Comparison of ENCODE assay signal across 10 cellular contexts in genomic region chr18:26575865-26576217, GRCh38. TPM values are rescaled to one million over a fixed set of nuclear protein-coding genes. Genes with fewer than 3 reads are reported as not detected.
DNase-seq lines count a peak whose midpoint lies in the region; ATAC-seq and TF ChIP-seq lines count a peak whose summit lies in the region.
"Had no signal": no experiment of that assay in that cellular context is flagged by ENCODE, and none has a peak within 500 bp of the region (broad histone marks: within the 10 kb centered on the region; RNA-seq: fewer than 3 reads in every experiment).

No MANE protein-coding gene starts in this region.

- no peak overlapping the region for H2BK120ac ChIP-seq in IMR-90 (ENCODE audit: low read depth, low read length)

- H3K27me3 ChIP-seq in IMR-90 (ENCODE audit: control insufficient read depth, insufficient read depth, low read length) (peaks cover 19% of the 10 kb centered on the region), mammary epithelial cell (ENCODE audit: insufficient read depth, low read length) (no peaks in the 10 kb centered on the region)
- H3K27me3 ChIP-seq in naive thymus-derived CD4-positive, alpha-beta T cell (ENCODE audit: control insufficient read depth in 2 of 2, insufficient read depth in 2 of 2, low read length in 2 of 2) = peaks cover 4 to 8% of the 10 kb centered on the region in 2 donors

- H3K9me3 Mint-ChIP-seq in naive thymus-derived CD4-positive, alpha-beta T cell = no peaks in the 10 kb centered on the region
- no peaks in the 10 kb centered on the region for H3K9me3 Mint-ChIP-seq in activated CD4-positive, alpha-beta T cell treated with anti-CD3 and anti-CD28 coated beads, Interleukin-2, amount 10 ng/mL, durations not matched to agents 24 days and 14 days

- no peak overlapping the region for H4K91ac ChIP-seq in IMR-90 (ENCODE audit: insufficient read depth, low read depth, low read length)

- H3K4me1 ChIP-seq in IMR-90 (ENCODE audit: control insufficient read depth, insufficient read depth, low read length) (no peaks in the 10 kb centered on the region), mammary epithelial cell (ENCODE audit: insufficient read depth, low read length) (peaks cover 28% of the 10 kb centered on the region)
- no peaks in the 10 kb centered on the region for H3K4me1 ChIP-seq in naive thymus-derived CD4-positive, alpha-beta T cell (ENCODE audit: control insufficient read depth in 2 of 2, insufficient read depth in 2 of 2, low read length in 2 of 2)

- H3K79me1 ChIP-seq in IMR-90 (ENCODE audit: low read depth in 1 of 2, low read length in 2 of 2) = no peaks in the 10 kb centered on the region

- H2BK20ac ChIP-seq in IMR-90 (ENCODE audit: low read depth, low read length) = no peak overlapping the region

- no peak for TF ChIP-seq RAD21 in IMR-90 (IDR thresholded peaks at IDR 0.05; ENCODE audit: low read length)

- H3K9ac ChIP-seq in IMR-90 (ENCODE audit: low read depth, low read length) = no peak overlapping the region
- H3K9ac ChIP-seq in mammary epithelial cell (ENCODE audit: insufficient read depth, low read length) = peak overlapping the region; percentile 79

- DNase-seq in Ammon's horn (ENCODE audit: low spot score) = peak; percentile 4
- DNase-seq in IMR-90 = no peak
- DNase-seq in mammary epithelial cell = no peak
- no peak for DNase-seq in naive thymus-derived CD4-positive, alpha-beta T cell
- DNase-seq in SKM-1 (lab: John Stamatoyannopoulos, UW; ENCODE audit: unreplicated experiment) = no peak
- no peak for DNase-seq in activated CD4-positive, alpha-beta T cell treated with anti-CD3 and anti-CD28 coated beads, Interleukin-2, amount 10 ng/mL, durations not matched to agents 24 days and 14 days
- DNase-seq: amniotic stem cell, NCI-H1436 had no signal

- no peaks in the 10 kb centered on the region for H3K9me1 ChIP-seq in IMR-90 (ENCODE audit: insufficient read depth, low read length)

- H3K56ac ChIP-seq in IMR-90 (ENCODE audit: extremely low read depth, insufficient read depth, low read length) = no peak overlapping the region

- CTCF ChIA-PET in IMR-90 (lab: Yijun Ruan, JAX) (no interaction called here), mammary epithelial cell (lab: Charles Lee; ENCODE audit: low non-redundant PET) (no interaction called here)
- CTCF ChIA-PET in naive thymus-derived CD4-positive, alpha-beta T cell (lab: Charles Lee) = no interaction called here

- no peaks in the 10 kb centered on the region for H3K79me2 ChIP-seq in mammary epithelial cell (ENCODE audit: insufficient read depth, low read length)

- peak overlapping the region in 6 of 10 donors; percentile 5 to 72 (median 47) for H3K4me3 Mint-ChIP-seq in naive thymus-derived CD4-positive, alpha-beta T cell
- no peak overlapping the region for H3K4me3 Mint-ChIP-seq in activated CD4-positive, alpha-beta T cell treated with anti-CD3 and anti-CD28 coated beads, Interleukin-2, amount 10 ng/mL, durations not matched to agents 24 days and 14 days

- no peak overlapping the region for H2AK9ac ChIP-seq in IMR-90 (replicated peaks; ENCODE audit: low read depth, low read length, poor library complexity)

- H3K4me3 ChIP-seq in IMR-90 (ENCODE audit: insufficient read depth, low read depth, low read length) (no peak overlapping the region), mammary epithelial cell (replicated peaks in 1 of 3; ENCODE audit: insufficient read depth in 1 of 3, low read depth in 2 of 3, low read length in 3 of 3) (peak overlapping the region in 1 of 3 experiments; percentile 48)
- no peak overlapping the region for H3K4me3 ChIP-seq in naive thymus-derived CD4-positive, alpha-beta T cell (ENCODE audit: low read length)

- H3K9me3 ChIP-seq in IMR-90 (ENCODE audit: control insufficient read depth, insufficient read depth, low read length) (no peaks in the 10 kb centered on the region), mammary epithelial cell (replicated peaks; ENCODE audit: insufficient read depth, low read length) (no peaks in the 10 kb centered on the region)
- H3K9me3 ChIP-seq in naive thymus-derived CD4-positive, alpha-beta T cell (ENCODE audit: control insufficient read depth in 2 of 3, low read length in 3 of 3) = no peaks in the 10 kb centered on the region

- no peak for TF ChIP-seq POLR2A in IMR-90 (IDR thresholded peaks at IDR 0.05; ENCODE audit: low read depth, low read length)

- H4K8ac ChIP-seq in IMR-90 (ENCODE audit: low read depth in 2 of 2, low read length in 2 of 2) = no peak overlapping the region

- H4K5ac ChIP-seq in IMR-90 (ENCODE audit: low read depth, low read length) = no peak overlapping the region

- no peak overlapping the region for H2BK15ac ChIP-seq in IMR-90 (ENCODE audit: low read depth, low read length)

- no peak overlapping the region for H2AK5ac ChIP-seq in IMR-90 (ENCODE audit: low read depth, low read length)

- H3K23ac ChIP-seq in IMR-90 (ENCODE audit: low read depth, low read length) = no peak overlapping the region

- H3K36me3 Mint-ChIP-seq in naive thymus-derived CD4-positive, alpha-beta T cell = no peaks in the 10 kb centered on the region
- H3K36me3 Mint-ChIP-seq in activated CD4-positive, alpha-beta T cell treated with anti-CD3 and anti-CD28 coated beads, Interleukin-2, amount 10 ng/mL, durations not matched to agents 24 days and 14 days (ENCODE audit: low read depth) = no peaks in the 10 kb centered on the region

- dilution Hi-C loops in IMR-90 (cut with HindIII; ENCODE audit: low sequenced_read_pairs, unreplicated experiment) (no loop called here), mammary epithelial cell (cut with HindIII; ENCODE audit: low sequenced_read_pairs) (no loop called here)

- WGBS in IMR-90 (ENCODE audit: extremely low coverage in 2 of 2, insufficient read length in 1 of 2), 2 experiments = no CpG with 5 or more reads among the region's 8 CpGs
- 28% methylated on average over 8 of the region's 8 CpGs for WGBS in mammary epithelial cell (ENCODE audit: low coverage, missing lambda C conversion rate)

- H3K27ac ChIP-seq in IMR-90 (ENCODE audit: insufficient read depth, low read length) (no peak overlapping the region), mammary epithelial cell (ENCODE audit: insufficient read depth, low read depth, low read length) (peak overlapping the region; percentile 84)
- H3K27ac ChIP-seq in naive thymus-derived CD4-positive, alpha-beta T cell (ENCODE audit: low read depth, low read length) = no peak overlapping the region

- no peak overlapping the region for H2BK5ac ChIP-seq in IMR-90 (ENCODE audit: low read depth, low read length, poor library complexity, severe bottlenecking)

- no peak overlapping the region for H3K4ac ChIP-seq in IMR-90 (ENCODE audit: low read depth, low read length)

- in situ Hi-C loops in IMR-90 (cut with MboI; ENCODE audit: low sequenced_read_pairs) (no loop called here), mammary epithelial cell (cut with MboI; ENCODE audit: low sequenced_read_pairs in 2 of 2) (no loop called here)

- H3K4me1 Mint-ChIP-seq in naive thymus-derived CD4-positive, alpha-beta T cell = peaks cover 2 to 16% (median 13%) of the 10 kb centered on the region in 7 donors
- peaks cover 2% of the 10 kb centered on the region for H3K4me1 Mint-ChIP-seq in activated CD4-positive, alpha-beta T cell treated with anti-CD3 and anti-CD28 coated beads, Interleukin-2, amount 10 ng/mL, durations not matched to agents 24 days and 14 days

- POLR2A ChIA-PET in IMR-90 (lab: Charles Lee; ENCODE audit: unreplicated experiment) = no interaction called here
- POLR2A ChIA-PET in naive thymus-derived CD4-positive, alpha-beta T cell (lab: Charles Lee) = interaction anchor here (0.8 kb wide), 1 partner anchor 11 kb away, joined by 3 read pairs; no protein-coding TSS in a partner anchor

- H3K4me2 ChIP-seq in IMR-90 (ENCODE audit: low read depth, low read length) (peak overlapping the region; percentile 36; the same call in 1 of the 2 replicates), mammary epithelial cell (ENCODE audit: insufficient read depth, low read depth, low read length) (peak overlapping the region; percentile 84)

- no peak overlapping the region for H3K14ac ChIP-seq in IMR-90 (replicated peaks; ENCODE audit: low read depth, low read length)

- TF ChIP-seq CTCF in IMR-90 (conservative IDR thresholded peaks at IDR 0.05; ENCODE audit: low read depth, low read length) (no peak), mammary epithelial cell (conservative IDR thresholded peaks at IDR 0.05 in 1 of 2, IDR thresholded peaks at IDR 0.05 in 1 of 2; ENCODE audit: extremely low read depth in 1 of 2, insufficient read depth in 1 of 2, low read depth in 1 of 2, low read length in 2 of 2) (no peak)

- H3K36me3 ChIP-seq in IMR-90 (ENCODE audit: control insufficient read depth, insufficient read depth, low read length) (no peaks in the 10 kb centered on the region), mammary epithelial cell (ENCODE audit: insufficient read depth, low read length) (no peaks in the 10 kb centered on the region)
- H3K36me3 ChIP-seq in naive thymus-derived CD4-positive, alpha-beta T cell (ENCODE audit: control insufficient read depth in 2 of 3, insufficient read depth in 3 of 3, low read length in 3 of 3) = no peaks in the 10 kb centered on the region

- no peak overlapping the region for H3K27ac Mint-ChIP-seq in naive thymus-derived CD4-positive, alpha-beta T cell
- H3K27ac Mint-ChIP-seq in activated CD4-positive, alpha-beta T cell treated with anti-CD3 and anti-CD28 coated beads, Interleukin-2, amount 10 ng/mL, durations not matched to agents 24 days and 14 days = no peak overlapping the region

- no peaks in the 10 kb centered on the region for H4K20me1 ChIP-seq in IMR-90 (ENCODE audit: insufficient read depth, low read length)
- H4K20me1 ChIP-seq in mammary epithelial cell (ENCODE audit: insufficient read depth, low read length) = no peaks in the 10 kb centered on the region

- H3K18ac ChIP-seq in IMR-90 (ENCODE audit: low read depth, low read length) = no peak overlapping the region

- peaks cover 45 to 68% (median 47%) of the 10 kb centered on the region in 5 donors for H3K27me3 Mint-ChIP-seq in naive thymus-derived CD4-positive, alpha-beta T cell
- peaks cover 46% of the 10 kb centered on the region for H3K27me3 Mint-ChIP-seq in activated CD4-positive, alpha-beta T cell treated with anti-CD3 and anti-CD28 coated beads, Interleukin-2, amount 10 ng/mL, durations not matched to agents 24 days and 14 days

- ATAC-seq in IMR-90 (ENCODE audit: low read depth) = no peak; the same call in 1 of the 2 replicates
- ATAC-seq in naive thymus-derived CD4-positive, alpha-beta T cell = no peak
- ATAC-seq in GM19351 (IDR thresholded peaks at IDR 0.05; ENCODE audit: unreplicated experiment) = no peak
- ATAC-seq in GM21360 (IDR thresholded peaks at IDR 0.05; ENCODE audit: unreplicated experiment) = no peak

- H2AFZ ChIP-seq in IMR-90 (replicated peaks; ENCODE audit: low read length, poor library complexity) (no peak overlapping the region), mammary epithelial cell (ENCODE audit: low read depth, low read length) (peak overlapping the region; percentile 96)

- BruUV-seq in IMR-90 (replicated peaks; lab: Mats Ljungman, UMichigan) (no TSS peak), mammary epithelial cell (replicated peaks; lab: Mats Ljungman, UMichigan) (no TSS peak)

- intact Hi-C loops in IMR-90 (cut with micrococcal nuclease) (no loop called here), mammary epithelial cell (cut with micrococcal nuclease) (loop anchor here (2.0 kb wide), 1 partner anchor 27 kb away; the partner anchor contains the start of gene KCTD1)
- intact Hi-C loops in naive thymus-derived CD4-positive, alpha-beta T cell (cut with micrococcal nuclease) = no loop called here
- intact Hi-C loops in activated CD4-positive, alpha-beta T cell treated with anti-CD3 and anti-CD28 coated beads, Interleukin-2, amount 10 ng/mL, durations not matched to agents 24 days and 14 days (cut with micrococcal nuclease) = no loop called here

RNA-seq across cellular contexts. Expression of gene KCTD1, which starts 27.5 kb away (rescaled TPM):
- total RNA-seq in IMR-90 (2012; rRNA removed) (4.7 and 5.0 TPM in 2 replicates), mammary epithelial cell (10 to 100 TPM; 35.3 to 64.6 TPM)
- polyA plus RNA-seq in IMR-90 (2012; rRNA removed) (5.8 and 7.3 TPM in 2 replicates), mammary epithelial cell (62.2 TPM)
- 5.6 and 12.3 TPM in 2 replicates for polyA plus RNA-seq in IMR-90 (2012; cell fraction: cytosol; rRNA removed)
- polyA plus RNA-seq in IMR-90 (2012; cell fraction: nucleus; rRNA removed; ENCODE audit: low replicate concordance) = 4.9 and 5.0 TPM in 2 replicates
- polyA minus RNA-seq in mammary epithelial cell = 97.8 TPM
- total RNA-seq in naive thymus-derived CD4-positive, alpha-beta T cell = 1 to 10 TPM; 2.1 to 4.5 (median 2.6) TPM
- polyA plus RNA-seq in naive thymus-derived CD4-positive, alpha-beta T cell = under 1 TPM; 0.19 to 0.36 TPM
- 4.7 and 5.0 TPM in 2 replicates for total RNA-seq in activated CD4-positive, alpha-beta T cell treated with anti-CD3 and anti-CD28 coated beads, Interleukin-2, amount 10 ng/mL, durations not matched to agents 24 days and 14 days
